ENCODE assay signal across 9 cellular contexts in the genomic region with DNA sequence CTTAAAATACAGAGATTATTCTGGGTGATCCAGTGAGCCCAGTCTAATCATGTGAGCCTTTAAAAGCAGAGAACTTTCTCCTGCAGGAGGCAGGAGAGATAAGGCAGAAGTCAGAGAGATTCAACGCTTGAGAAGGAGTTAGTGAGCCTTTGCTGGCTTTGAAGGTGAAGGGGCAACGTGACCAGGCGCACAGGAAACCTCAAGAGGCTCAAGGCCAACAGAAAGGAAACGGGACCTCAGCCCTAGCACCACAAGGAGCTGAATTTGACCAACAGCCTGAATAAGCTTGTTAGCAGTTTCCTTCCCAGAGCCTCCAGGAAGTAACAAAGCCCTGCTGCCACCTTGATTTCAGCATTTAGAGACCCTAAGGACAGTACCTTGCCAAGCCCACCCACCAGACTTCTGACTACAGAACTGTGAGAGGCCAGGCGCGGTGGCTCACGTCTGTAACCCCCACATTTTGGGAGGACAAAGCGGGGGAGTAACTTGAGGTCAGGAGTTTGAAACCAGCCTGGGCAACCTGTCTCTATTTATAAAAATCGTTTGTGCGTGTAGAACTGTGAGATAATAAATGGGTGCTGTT.
DNase-seq lines count a peak whose midpoint lies in the region; ATAC-seq, FAIRE-seq and TF ChIP-seq lines count a peak whose summit lies in the region.
"Had no signal": no experiment of that assay in that cellular context is flagged by ENCODE, and none has a peak within 500 bp of the region (broad histone marks: within the 10 kb centered on the region; RNA-seq: fewer than 3 reads in every experiment).

No MANE protein-coding gene starts in this region.

- H3K36me3 ChIP-seq in right atrium auricular region: no peaks in the 10 kb centered on the region
- no peaks in the 10 kb centered on the region for H3K36me3 ChIP-seq in OCI-LY3 (replicated peaks; ENCODE audit: low read depth, low read length)
- no peaks in the 10 kb centered on the region for H3K36me3 ChIP-seq in endothelial cell of umbilical vein (ENCODE audit: control insufficient read depth in 2 of 2, extremely low read depth in 1 of 2, insufficient read depth in 2 of 2, low read length in 2 of 2)

- dilution Hi-C loops in endothelial cell of umbilical vein (cut with MboI; ENCODE audit: extremely low pct_ligation_motif_present, low sequenced_read_pairs): no loop called here

- no peak for TF ChIP-seq POLR2A in endothelial cell of umbilical vein (IDR thresholded peaks at IDR 0.05; ENCODE audit: low read depth, low read length)

- CTCF ChIA-PET in endothelial cell of umbilical vein (lab: Charles Lee): interaction anchor here (0.7 to 3.3 kb wide), 13 partner anchors 9 to 495 kb away, joined by 3 to 27 read pairs (median 4); no protein-coding TSS in a partner anchor

- intact Hi-C loops in Right ventricle myocardium superior (cut with DNase I): no loop called here
- intact Hi-C loops in endothelial cell of umbilical vein (cut with micrococcal nuclease): loop anchor here (2.0 to 10.0 kb wide), 2 partner anchors 280 to 366 kb away; a partner anchor contains a TSS
- intact Hi-C loops in head of caudate nucleus (cut with DNase I): no loop called here

- TF ChIP-seq CTCF in right atrium auricular region (IDR thresholded peaks at IDR 0.05): peak in 1 of 2 donors; percentile 39
- peak; percentile 28 for TF ChIP-seq CTCF in OCI-LY3 (IDR thresholded peaks at IDR 0.05; ENCODE audit: low read depth, low read length)
- TF ChIP-seq CTCF in endothelial cell of umbilical vein (IDR thresholded peaks at IDR 0.05; ENCODE audit: extremely low read depth in 1 of 2, insufficient read depth in 1 of 2, low read depth in 1 of 2, low read length in 2 of 2): peak; percentile 7 to 27

- H3K4me2 ChIP-seq in OCI-LY3 (ENCODE audit: low read length) (peak overlapping the region; percentile 20), endothelial cell of umbilical vein (ENCODE audit: insufficient read depth, low read length) (peak overlapping the region; percentile 4)

- no peaks in the 10 kb centered on the region for H3K9me3 ChIP-seq in right atrium auricular region
- no peaks in the 10 kb centered on the region for H3K9me3 ChIP-seq in OCI-LY3 (ENCODE audit: insufficient read depth, low read length)
- H3K9me3 ChIP-seq in endothelial cell of umbilical vein (replicated peaks; ENCODE audit: control insufficient read depth, insufficient read depth, low read length): no peaks in the 10 kb centered on the region

- H3K79me2 ChIP-seq in OCI-LY3 (ENCODE audit: low read length) (no peaks in the 10 kb centered on the region), endothelial cell of umbilical vein (ENCODE audit: control insufficient read depth, insufficient read depth, low read length) (no peaks in the 10 kb centered on the region)

- POLR2A ChIA-PET in endothelial cell of umbilical vein (lab: Charles Lee): no interaction called here

- H3K9ac ChIP-seq in OCI-LY3 (ENCODE audit: low read length) (no peak overlapping the region), endothelial cell of umbilical vein (replicated peaks; ENCODE audit: extremely low read depth, insufficient read depth, low read length) (no peak overlapping the region)

- H4K20me1 ChIP-seq in OCI-LY3 (ENCODE audit: insufficient read depth, low read length) (no peaks in the 10 kb centered on the region), endothelial cell of umbilical vein (replicated peaks; ENCODE audit: control insufficient read depth, extremely low read depth, insufficient read depth, low read length) (no peaks in the 10 kb centered on the region)

- H3K4me1 ChIP-seq in right atrium auricular region (no peaks in the 10 kb centered on the region), OCI-LY3 (ENCODE audit: low read length) (no peaks in the 10 kb centered on the region), endothelial cell of umbilical vein (ENCODE audit: control insufficient read depth, extremely low read depth, insufficient read depth, low read length) (peaks cover 9% of the 10 kb centered on the region)

- H3K9me1 ChIP-seq in endothelial cell of umbilical vein (replicated peaks; ENCODE audit: control insufficient read depth, extremely low read depth, insufficient read depth, low read length): no peaks in the 10 kb centered on the region

- no peaks in the 10 kb centered on the region for H3K27me3 ChIP-seq in right atrium auricular region
- no peaks in the 10 kb centered on the region for H3K27me3 ChIP-seq in OCI-LY3 (ENCODE audit: low read depth, low read length)
- no peaks in the 10 kb centered on the region for H3K27me3 ChIP-seq in endothelial cell of umbilical vein (ENCODE audit: control insufficient read depth in 2 of 2, insufficient read depth in 2 of 2, low read length in 2 of 2)

- DNase-seq in Right ventricle myocardium superior: no peak
- DNase-seq in right atrium auricular region (ENCODE audit: low spot score): no peak
- peak; percentile 57 for DNase-seq in endothelial cell of umbilical vein (ENCODE audit: low read depth, low spot score)
- peak; percentile 36 for DNase-seq in stimulated activated CD8-positive, alpha-beta memory T cell treated with anti-CD3 and anti-CD28 coated beads, Interleukin-4, amount 100 ng/mL, for 48 hours
- DNase-seq in head of caudate nucleus: no peak
- no peak for DNase-seq in urothelium cell line (ENCODE audit: low spot score)

- FAIRE-seq in endothelial cell of umbilical vein (lab: Jason Lieb, UNC) (peak; percentile 88), urothelium cell line (lab: Jason Lieb, UNC) (no peak)
- FAIRE-seq: endometrium had no signal

- peak overlapping the region; percentile 77 for H2AFZ ChIP-seq in OCI-LY3 (ENCODE audit: low read depth, low read length)
- H2AFZ ChIP-seq in endothelial cell of umbilical vein (ENCODE audit: low read depth, low read length): peak overlapping the region; percentile 69

- H3K27ac ChIP-seq in right atrium auricular region: no peak overlapping the region
- H3K27ac ChIP-seq in OCI-LY3 (ENCODE audit: low read length): no peak overlapping the region
- no peak overlapping the region for H3K27ac ChIP-seq in endothelial cell of umbilical vein (ENCODE audit: insufficient read depth, low read depth, low read length)

- ATAC-seq in Right ventricle myocardium superior (ENCODE audit: poor library complexity) (peak; percentile 45), HG02870 (IDR thresholded peaks at IDR 0.05; ENCODE audit: unreplicated experiment) (peak; percentile 87)

- no peak overlapping the region for H3K4me3 ChIP-seq in right atrium auricular region
- no peak overlapping the region for H3K4me3 ChIP-seq in OCI-LY3 (ENCODE audit: low read length)
- H3K4me3 ChIP-seq in endothelial cell of umbilical vein (replicated peaks in 1 of 3; ENCODE audit: insufficient read depth in 1 of 3, low read depth in 1 of 3, low read length in 3 of 3): no peak overlapping the region

- BruUV-seq in endothelial cell of umbilical vein (replicated peaks; lab: Mats Ljungman, UMichigan): no TSS peak

TF ChIP-seq in endothelial cell of umbilical vein, 7 proteins besides CTCF, POLR2A, EP300 and RAD21:
- peak; percentile 18 for TF ChIP-seq FOS (IDR thresholded peaks at IDR 0.05; ENCODE audit: borderline replicate concordance, insufficient read depth, low read length)
- peak; percentile 49 for TF ChIP-seq POLR2AphosphoS5 (IDR thresholded peaks at IDR 0.05; ENCODE audit: insufficient read depth, low read depth, low read length)
- TF ChIP-seq MYC (IDR thresholded peaks at IDR 0.05; ENCODE audit: low read depth, low read length): no peak

Comparison
In these comparisons a context has a peak if more than half of its experiments do, and no peak if none do; other contexts are left out.
1. DNase-seq: peak in endothelial cell of umbilical vein (single experiment) and stimulated activated CD8-positive, alpha-beta memory T cell treated with anti-CD3 and anti-CD28 coated beads, Interleukin-4, amount 100 ng/mL, for 48 hours (single experiment); none in Right ventricle myocardium superior (single experiment), right atrium auricular region (single experiment), head of caudate nucleus (0 of 42) and urothelium cell line (single experiment).